ENCODE assay signal across 9 cellular contexts in genomic region chr17:16419074-16419928, GRCh38. TPM values are rescaled to one million over a fixed set of nuclear protein-coding genes. Genes with fewer than 3 reads are reported as not detected.
DNase-seq lines count a peak whose midpoint lies in the region; ATAC-seq and TF ChIP-seq lines count a peak whose summit lies in the region.
"Had no signal": no experiment of that assay in that cellular context is flagged by ENCODE, and none has a peak within 500 bp of the region (broad histone marks: within the 10 kb centered on the region; RNA-seq: fewer than 3 reads in every experiment).

No MANE protein-coding gene starts in this region.

- no peaks in the 10 kb centered on the region for H3K9me3 ChIP-seq in PC-3 (ENCODE audit: low read length)
- no peaks in the 10 kb centered on the region for H3K9me3 ChIP-seq in adipocyte (ENCODE audit: control insufficient read depth, low read length)

- H3K27ac Mint-ChIP-seq in stimulated activated naive CD8-positive, alpha-beta T cell treated with anti-CD3 and anti-CD28 coated beads, Interleukin-15, Interleukin-2, amounts not matched to agents 100 ng/mL and 50 ng/mL, for 24 hours = peak overlapping the region; percentile 100

- H3K27me3 ChIP-seq in PC-3 (ENCODE audit: low read length) = no peaks in the 10 kb centered on the region
- H3K27me3 ChIP-seq in adipocyte (replicated peaks; ENCODE audit: control insufficient read depth, insufficient read depth, low read length) = no peaks in the 10 kb centered on the region
- no peaks in the 10 kb centered on the region for H3K27me3 ChIP-seq in layer of hippocampus (ENCODE audit: control insufficient read depth, insufficient read depth, low read length)

- no peaks in the 10 kb centered on the region for H3K36me3 ChIP-seq in PC-3 (ENCODE audit: low read depth, low read length)
- peaks cover 5% of the 10 kb centered on the region for H3K36me3 ChIP-seq in adipocyte (ENCODE audit: control insufficient read depth, insufficient read depth, low read length, severe bottlenecking)

- intact Hi-C loops in PC-3 (cut with micrococcal nuclease) = loop anchor here (1.0 kb wide), 1 partner anchor 41 kb away; no protein-coding TSS in a partner anchor

- H3K79me2 ChIP-seq in PC-3 (ENCODE audit: low read length) = no peaks in the 10 kb centered on the region

- peak overlapping the region; percentile 72 for H3K4me2 ChIP-seq in PC-3 (ENCODE audit: low read length)

- peaks cover 54% of the 10 kb centered on the region for H3K4me1 Mint-ChIP-seq in stimulated activated naive CD8-positive, alpha-beta T cell treated with anti-CD3 and anti-CD28 coated beads, Interleukin-15, Interleukin-2, amounts not matched to agents 100 ng/mL and 50 ng/mL, for 24 hours (ENCODE audit: low read depth)

- no peaks in the 10 kb centered on the region for H3K9me2 ChIP-seq in PC-3 (replicated peaks; ENCODE audit: low read length)

- H3K9me3 Mint-ChIP-seq in stimulated activated naive CD8-positive, alpha-beta T cell treated with anti-CD3 and anti-CD28 coated beads, Interleukin-15, Interleukin-2, amounts not matched to agents 100 ng/mL and 50 ng/mL, for 24 hours = no peaks in the 10 kb centered on the region

- BruUV-seq in PC-3 (replicated peaks; lab: Mats Ljungman, UMichigan) = no TSS peak

- TF ChIP-seq CTCF in PC-3 (conservative IDR thresholded peaks at IDR 0.05; ENCODE audit: low read depth, low read length) = no peak

- H3K27ac ChIP-seq in PC-3 (ENCODE audit: low read length) (peak overlapping the region; percentile 85), layer of hippocampus (ENCODE audit: low read depth, low read length) (peak overlapping the region; percentile 35)
- H3K27ac ChIP-seq: SK-N-MC had no signal

- H2AFZ ChIP-seq in PC-3 (ENCODE audit: low read length) = peak overlapping the region; percentile 34

- H3K4me1 ChIP-seq in PC-3 (ENCODE audit: insufficient read depth, low read length) (peaks cover 31% of the 10 kb centered on the region), adipocyte (ENCODE audit: control insufficient read depth, insufficient read depth, low read length) (peaks cover 36% of the 10 kb centered on the region)

- DNase-seq in ELR (ENCODE audit: low read depth) = peak; percentile 98
- peak; percentile 94 for DNase-seq in PC-3
- peak; percentile 76 for DNase-seq in adipocyte (ENCODE audit: low read depth)
- DNase-seq in retina = no peak

- no peaks in the 10 kb centered on the region for H4K20me1 ChIP-seq in PC-3 (ENCODE audit: low read length)

- peaks cover 35% of the 10 kb centered on the region for H3K36me3 Mint-ChIP-seq in stimulated activated naive CD8-positive, alpha-beta T cell treated with anti-CD3 and anti-CD28 coated beads, Interleukin-15, Interleukin-2, amounts not matched to agents 100 ng/mL and 50 ng/mL, for 24 hours (ENCODE audit: low read depth)

- peak overlapping the region; percentile 72 for H3K4me3 Mint-ChIP-seq in stimulated activated naive CD8-positive, alpha-beta T cell treated with anti-CD3 and anti-CD28 coated beads, Interleukin-15, Interleukin-2, amounts not matched to agents 100 ng/mL and 50 ng/mL, for 24 hours

- no peaks in the 10 kb centered on the region for H3K27me3 Mint-ChIP-seq in stimulated activated naive CD8-positive, alpha-beta T cell treated with anti-CD3 and anti-CD28 coated beads, Interleukin-15, Interleukin-2, amounts not matched to agents 100 ng/mL and 50 ng/mL, for 24 hours

- peak; percentile 33 for ATAC-seq in HG02571 (IDR thresholded peaks at IDR 0.05; ENCODE audit: unreplicated experiment)
- peak; percentile 83 for ATAC-seq in PC-3
- no peak for ATAC-seq in GM18519 (IDR thresholded peaks at IDR 0.05; ENCODE audit: low FRiP score, unreplicated experiment)

- POLR2A ChIA-PET in PC-3 (lab: Charles Lee; ENCODE audit: unreplicated experiment) = no interaction called here

- peak overlapping the region; percentile 36 for H3K9ac ChIP-seq in PC-3 (ENCODE audit: low read length)
- peak overlapping the region; percentile 52 for H3K9ac ChIP-seq in adipocyte (ENCODE audit: low read length)

- peaks cover 7% of the 10 kb centered on the region for H3F3A ChIP-seq in PC-3 (ENCODE audit: low read length, unreplicated experiment)

- CTCF ChIA-PET in PC-3 (lab: Charles Lee) = interaction anchor here (1.0 kb wide), 1 partner anchor 9 kb away, joined by 3 read pairs; no protein-coding TSS in a partner anchor

- H3K4me3 ChIP-seq in PC-3 (ENCODE audit: low read length) (peak overlapping the region; percentile 6; the same call in 1 of the 2 replicates), adipocyte (ENCODE audit: low read length) (peak overlapping the region; percentile 48)
- H3K4me3 ChIP-seq: SK-N-MC had no signal

RNA-seq across cellular contexts. Expression of gene TRPV2, which starts 3.9 kb away (rescaled TPM):
- 0.69 and 1.9 TPM in 2 replicates for total RNA-seq in PC-3 (2014; rRNA removed)

RNA-seq across cellular contexts. Expression of gene UBB, which starts 38.4 kb away (rescaled TPM):
- 2,112 and 2,970 TPM in 2 replicates for total RNA-seq in PC-3 (2014; rRNA removed)
